ENCODE assay signal across 14 cellular contexts in the genomic region with DNA sequence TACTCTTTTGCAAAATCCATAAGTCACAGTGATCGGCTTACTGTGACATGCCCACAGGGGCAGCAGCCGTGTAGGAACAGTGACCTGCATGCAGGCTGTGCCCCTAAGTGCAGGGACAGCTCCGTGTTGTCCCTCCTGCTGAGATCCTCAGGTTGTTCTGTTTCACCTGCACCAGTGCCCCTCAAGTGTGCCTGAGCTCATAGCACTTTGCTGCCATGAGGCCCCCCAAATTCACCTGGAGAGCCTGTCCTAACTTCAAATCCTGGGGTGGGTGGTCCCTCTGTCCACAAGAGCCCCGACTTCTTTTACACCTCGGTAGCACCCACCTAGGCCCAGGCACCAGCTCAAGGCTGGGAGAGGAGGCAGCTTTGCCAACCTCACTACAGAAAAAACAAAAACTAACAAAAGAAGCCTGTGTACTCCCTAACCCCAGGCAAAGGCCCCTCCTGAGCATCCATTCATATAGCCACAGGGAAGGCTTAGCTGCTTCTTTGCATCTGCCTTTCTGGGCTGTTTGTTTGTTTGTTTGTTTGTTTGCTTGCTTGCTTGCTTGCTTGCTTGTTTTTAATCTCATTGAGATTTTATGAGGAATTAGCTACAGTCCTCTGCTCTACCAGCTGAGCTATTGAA.
A peak's percentile ranks its signal among the peaks of the same experiment; 100 is the strongest.
DNase-seq lines count a peak whose midpoint lies in the region; ATAC-seq, FAIRE-seq and TF ChIP-seq lines count a peak whose summit lies in the region.
"Had no signal": no experiment of that assay in that cellular context is flagged by ENCODE, and none has a peak within 500 bp of the region (broad histone marks: within the 10 kb centered on the region; RNA-seq: fewer than 3 reads in every experiment).

No MANE protein-coding gene starts in this region.

- no peak for ATAC-seq in activated T-cell treated with anti-CD3 and anti-CD28 coated beads, Interleukin-2, amount 50 U/mL, for 72 hours (replicated peaks in 1 of 2)
- ATAC-seq in activated T-cell treated with anti-CD3 and anti-CD28 coated beads, Interleukin-2, amount 50 U/mL, for 4 hours = no peak
- ATAC-seq in stimulated activated effector memory CD8-positive, alpha-beta T cell treated with anti-CD3 and anti-CD28 coated beads, Interleukin-12 subunit alpha, Interleukin-12 subunit beta, amount 100 ng/mL, for 72 hours = no peak
- ATAC-seq in PC-3 (no peak), pancreas (no peak)

- peaks cover 11 to 15% of the 10 kb centered on the region in 2 donors for H3K9me3 Mint-ChIP-seq in activated T-cell treated with anti-CD3 and anti-CD28 coated beads, Interleukin-2, amount 50 U/mL, for 72 hours
- H3K9me3 Mint-ChIP-seq in activated T-cell treated with anti-CD3 and anti-CD28 coated beads, Interleukin-2, amount 50 U/mL, for 4 hours = peaks cover 3% of the 10 kb centered on the region
- H3K9me3 Mint-ChIP-seq in activated naive CD8-positive, alpha-beta T cell (ENCODE audit: low read depth) = peaks cover 6% of the 10 kb centered on the region
- peaks cover 3% of the 10 kb centered on the region for H3K9me3 Mint-ChIP-seq in stimulated activated effector memory CD8-positive, alpha-beta T cell treated with anti-CD3 and anti-CD28 coated beads, Interleukin-12 subunit alpha, Interleukin-12 subunit beta, amount 100 ng/mL, for 72 hours

- peak overlapping the region; percentile 99 for H3K27ac Mint-ChIP-seq in activated T-cell treated with anti-CD3 and anti-CD28 coated beads, Interleukin-2, amount 50 U/mL, for 72 hours
- peak overlapping the region; percentile 97 for H3K27ac Mint-ChIP-seq in activated naive CD8-positive, alpha-beta T cell
- H3K27ac Mint-ChIP-seq in stimulated activated effector memory CD8-positive, alpha-beta T cell treated with anti-CD3 and anti-CD28 coated beads, Interleukin-12 subunit alpha, Interleukin-12 subunit beta, amount 100 ng/mL, for 72 hours = peak overlapping the region; percentile 98

- no peak for DNase-seq in activated T-cell treated with anti-CD3 and anti-CD28 coated beads, Interleukin-2, amount 50 U/mL, for 72 hours
- no peak for DNase-seq in activated T-cell treated with anti-CD3 and anti-CD28 coated beads, Interleukin-2, amount 50 U/mL, for 4 hours
- peak in 1 of 2 donors; percentile 67 for DNase-seq in stimulated activated effector memory CD8-positive, alpha-beta T cell treated with anti-CD3 and anti-CD28 coated beads, Interleukin-12 subunit alpha, Interleukin-12 subunit beta, amount 100 ng/mL, for 72 hours (ENCODE audit: low spot score in 2 of 2)
- DNase-seq in PC-3 (no peak), pancreas (no peak), cortex of kidney (lab: John Stamatoyannopoulos, UW) (no peak)
- DNase-seq: activated CD4-positive, alpha-beta T cell treated with anti-CD3 and anti-CD28 coated beads, Interleukin-2, amount 50 U/mL, for 1 hour; effector memory CD4-positive, alpha-beta T cell; NCI-H1694; NCI-H446; retina; T1000 had no signal

- H3K4me2 ChIP-seq in OCI-LY3 (ENCODE audit: low read length) (peak overlapping the region; percentile 45), PC-3 (ENCODE audit: low read length) (no peak overlapping the region)

- H3K27me3 Mint-ChIP-seq in activated T-cell treated with anti-CD3 and anti-CD28 coated beads, Interleukin-2, amount 50 U/mL, for 72 hours (ENCODE audit: low read depth) = no peaks in the 10 kb centered on the region
- no peaks in the 10 kb centered on the region for H3K27me3 Mint-ChIP-seq in activated T-cell treated with anti-CD3 and anti-CD28 coated beads, Interleukin-2, amount 50 U/mL, for 4 hours (ENCODE audit: low read depth)
- no peaks in the 10 kb centered on the region for H3K27me3 Mint-ChIP-seq in activated naive CD8-positive, alpha-beta T cell

- no peaks in the 10 kb centered on the region for H3K9me2 ChIP-seq in PC-3 (replicated peaks; ENCODE audit: low read length)

- H3K27ac ChIP-seq in OCI-LY3 (ENCODE audit: low read length) (no peak overlapping the region), PC-3 (ENCODE audit: low read length) (no peak overlapping the region), pancreas (no peak overlapping the region)

- H3K27me3 ChIP-seq in OCI-LY3 (ENCODE audit: low read depth, low read length) (peaks cover 82% of the 10 kb centered on the region), PC-3 (ENCODE audit: low read length) (no peaks in the 10 kb centered on the region), pancreas (no peaks in the 10 kb centered on the region)

- H3F3A ChIP-seq in PC-3 (ENCODE audit: low read length, unreplicated experiment) = no peaks in the 10 kb centered on the region

- H3K79me2 ChIP-seq in OCI-LY3 (ENCODE audit: low read length) (no peaks in the 10 kb centered on the region), PC-3 (ENCODE audit: low read length) (no peaks in the 10 kb centered on the region)

- peaks cover 39% of the 10 kb centered on the region for H4K20me1 ChIP-seq in OCI-LY3 (ENCODE audit: insufficient read depth, low read length)
- no peaks in the 10 kb centered on the region for H4K20me1 ChIP-seq in PC-3 (ENCODE audit: low read length)

- POLR2A ChIA-PET in PC-3 (lab: Charles Lee; ENCODE audit: unreplicated experiment) = interaction anchor here (0.7 kb wide), 1 partner anchor 276 kb away, joined by 3 read pairs; the partner anchor contains the start of gene NFIL3

- TF ChIP-seq CTCF in OCI-LY3 (IDR thresholded peaks at IDR 0.05; ENCODE audit: low read depth, low read length) (no peak), PC-3 (conservative IDR thresholded peaks at IDR 0.05; ENCODE audit: low read depth, low read length) (no peak), pancreas (IDR thresholded peaks at IDR 0.05) (no peak)

- CTCF ChIA-PET in PC-3 (lab: Charles Lee) = no interaction called here

- no peak for FAIRE-seq in pancreas (lab: Jason Lieb, UNC)

- H3K4me1 ChIP-seq in OCI-LY3 (ENCODE audit: low read length) (peaks cover 39% of the 10 kb centered on the region), PC-3 (ENCODE audit: insufficient read depth, low read length) (peaks cover 12% of the 10 kb centered on the region), pancreas (no peaks in the 10 kb centered on the region)

- H3K36me3 ChIP-seq in OCI-LY3 (replicated peaks; ENCODE audit: low read depth, low read length) = no peaks in the 10 kb centered on the region
- H3K36me3 ChIP-seq in PC-3 (ENCODE audit: low read depth, low read length) = no peaks in the 10 kb centered on the region
- no peaks in the 10 kb centered on the region for H3K36me3 ChIP-seq in pancreas

- peaks cover 21 to 34% of the 10 kb centered on the region in 2 donors for H3K36me3 Mint-ChIP-seq in activated T-cell treated with anti-CD3 and anti-CD28 coated beads, Interleukin-2, amount 50 U/mL, for 72 hours (ENCODE audit: insufficient read depth in 2 of 2)
- H3K36me3 Mint-ChIP-seq in activated T-cell treated with anti-CD3 and anti-CD28 coated beads, Interleukin-2, amount 50 U/mL, for 4 hours (ENCODE audit: insufficient read depth) = peaks cover 3% of the 10 kb centered on the region
- peaks cover 8% of the 10 kb centered on the region for H3K36me3 Mint-ChIP-seq in activated naive CD8-positive, alpha-beta T cell
- peaks cover 52% of the 10 kb centered on the region for H3K36me3 Mint-ChIP-seq in stimulated activated effector memory CD8-positive, alpha-beta T cell treated with anti-CD3 and anti-CD28 coated beads, Interleukin-12 subunit alpha, Interleukin-12 subunit beta, amount 100 ng/mL, for 72 hours

- peaks cover 17% of the 10 kb centered on the region for H3K9me3 ChIP-seq in OCI-LY3 (ENCODE audit: insufficient read depth, low read length)
- H3K9me3 ChIP-seq in PC-3 (ENCODE audit: low read length) = no peaks in the 10 kb centered on the region
- no peaks in the 10 kb centered on the region for H3K9me3 ChIP-seq in pancreas

- intact Hi-C loops in PC-3 (cut with micrococcal nuclease) (no loop called here), pancreas (cut with DNase I) (no loop called here)

- no TSS peak for BruUV-seq in PC-3 (replicated peaks; lab: Mats Ljungman, UMichigan)

- H3K4me3 ChIP-seq in OCI-LY3 (ENCODE audit: low read length) = no peak overlapping the region
- H3K4me3 ChIP-seq in PC-3 (ENCODE audit: low read length) = no peak overlapping the region
- H3K4me3 ChIP-seq in pancreas = no peak overlapping the region

- H3K4me3 Mint-ChIP-seq in activated T-cell treated with anti-CD3 and anti-CD28 coated beads, Interleukin-2, amount 50 U/mL, for 72 hours = peak overlapping the region; percentile 75 to 85
- H3K4me3 Mint-ChIP-seq in activated T-cell treated with anti-CD3 and anti-CD28 coated beads, Interleukin-2, amount 50 U/mL, for 4 hours = no peak overlapping the region
- peak overlapping the region; percentile 76 for H3K4me3 Mint-ChIP-seq in activated naive CD8-positive, alpha-beta T cell
- peak overlapping the region; percentile 69 for H3K4me3 Mint-ChIP-seq in stimulated activated effector memory CD8-positive, alpha-beta T cell treated with anti-CD3 and anti-CD28 coated beads, Interleukin-12 subunit alpha, Interleukin-12 subunit beta, amount 100 ng/mL, for 72 hours

- peaks cover 90% of the 10 kb centered on the region for H3K4me1 Mint-ChIP-seq in activated T-cell treated with anti-CD3 and anti-CD28 coated beads, Interleukin-2, amount 50 U/mL, for 72 hours (ENCODE audit: low read depth)
- H3K4me1 Mint-ChIP-seq in activated T-cell treated with anti-CD3 and anti-CD28 coated beads, Interleukin-2, amount 50 U/mL, for 4 hours (ENCODE audit: low read depth) = peaks cover 64% of the 10 kb centered on the region
- peaks cover 63% of the 10 kb centered on the region for H3K4me1 Mint-ChIP-seq in activated naive CD8-positive, alpha-beta T cell (ENCODE audit: low read depth)
- peaks cover 73% of the 10 kb centered on the region for H3K4me1 Mint-ChIP-seq in stimulated activated effector memory CD8-positive, alpha-beta T cell treated with anti-CD3 and anti-CD28 coated beads, Interleukin-12 subunit alpha, Interleukin-12 subunit beta, amount 100 ng/mL, for 72 hours

- 84 to 89% methylated on average over 5 of the region's 5 CpGs for WGBS in pancreas, 2 donors

- no peak overlapping the region for H3K9ac ChIP-seq in OCI-LY3 (ENCODE audit: low read length)
- H3K9ac ChIP-seq in PC-3 (ENCODE audit: low read length) = no peak overlapping the region

- no peak overlapping the region for H2AFZ ChIP-seq in OCI-LY3 (ENCODE audit: low read depth, low read length)
- H2AFZ ChIP-seq in PC-3 (ENCODE audit: low read length) = no peak overlapping the region
